14 cellular contexts compared by ENCODE assay signal in the genomic region with DNA sequence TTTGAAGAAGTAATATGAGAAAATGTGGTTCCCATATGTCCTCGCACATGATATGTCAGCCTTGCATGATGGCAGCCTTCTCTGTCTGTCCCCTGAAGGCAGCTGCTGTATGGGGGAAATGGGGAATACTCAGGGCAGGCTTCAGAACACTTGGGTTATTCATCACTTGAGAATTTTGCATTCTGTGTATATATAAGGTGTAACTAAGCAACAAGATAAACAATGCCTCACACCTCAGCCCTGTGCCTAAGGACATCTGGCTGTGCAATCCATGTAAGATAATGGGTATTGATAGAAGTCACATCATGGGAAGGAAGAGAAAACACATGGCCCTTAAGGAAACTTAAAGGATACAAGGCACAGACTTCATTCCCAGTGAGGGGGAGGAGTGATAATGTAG. TPM values are rescaled to one million over a fixed set of nuclear protein-coding genes. Genes with fewer than 3 reads are reported as not detected.
DNase-seq lines count a peak whose midpoint lies in the region; ATAC-seq and TF ChIP-seq lines count a peak whose summit lies in the region.
"Had no signal": no experiment of that assay in that cellular context is flagged by ENCODE, and none has a peak within 500 bp of the region (broad histone marks: within the 10 kb centered on the region; RNA-seq: fewer than 3 reads in every experiment).

No MANE protein-coding gene starts in this region.

- no peak overlapping the region for H3K9ac ChIP-seq in SK-N-SH

- ATAC-seq in activated naive CD8-positive, alpha-beta T cell treated with anti-CD3 and anti-CD28 coated beads, Interleukin-2, amount 50 U/mL, for 24 hours: no peak

- H3K36me3 ChIP-seq in SK-N-SH (replicated peaks in 1 of 2; ENCODE audit: control insufficient read depth in 1 of 2, insufficient read depth in 2 of 2, low read length in 1 of 2): no peaks in the 10 kb centered on the region
- no peaks in the 10 kb centered on the region for H3K36me3 ChIP-seq in SJCRH30
- H3K36me3 ChIP-seq: colonic mucosa had no signal

- H3K36me3 Mint-ChIP-seq in activated naive CD8-positive, alpha-beta T cell treated with anti-CD3 and anti-CD28 coated beads, Interleukin-2, amount 50 U/mL, for 24 hours (ENCODE audit: low read depth): no peaks in the 10 kb centered on the region

- TF ChIP-seq EP300 in SK-N-SH (IDR thresholded peaks at IDR 0.05; ENCODE audit: borderline replicate concordance in 1 of 2, low read depth in 1 of 2, low read length in 1 of 2): 0 out of 4 replicates have a peak, but pooled peaks of 1 of the 2 experiments have one; percentile 34

- no peaks in the 10 kb centered on the region for H3K9me3 Mint-ChIP-seq in activated naive CD8-positive, alpha-beta T cell treated with anti-CD3 and anti-CD28 coated beads, Interleukin-2, amount 50 U/mL, for 24 hours
- H3K9me3 Mint-ChIP-seq: T-helper 1 cell treated with Interleukin-12 subunit alpha and Interleukin-12 subunit beta and Interleukin-4 antibody, amounts not matched to agents 30 μg/mL and 1 μg/mL, for 36 hours had no signal

- POLR2A ChIA-PET in SK-N-SH (lab: Yijun Ruan, JAX): no interaction called here

- H3K4me2 ChIP-seq in SK-N-SH: no peak overlapping the region

- no peak overlapping the region for H3K27ac Mint-ChIP-seq in activated naive CD8-positive, alpha-beta T cell treated with anti-CD3 and anti-CD28 coated beads, Interleukin-2, amount 50 U/mL, for 24 hours
- H3K27ac Mint-ChIP-seq: T-helper 1 cell treated with Interleukin-12 subunit alpha and Interleukin-12 subunit beta and Interleukin-4 antibody, amounts not matched to agents 30 μg/mL and 1 μg/mL, for 36 hours had no signal

- H3F3A ChIP-seq in SK-N-SH (replicated peaks; ENCODE audit: insufficient read depth): no peaks in the 10 kb centered on the region

- peak overlapping the region in 1 of 2 experiments; percentile 32; a peak in 2 of 4 replicates for H3K27ac ChIP-seq in SK-N-SH (ENCODE audit: low read depth in 2 of 2, low read length in 1 of 2)
- no peak overlapping the region for H3K27ac ChIP-seq in SJCRH30
- H3K27ac ChIP-seq: colonic mucosa, HL-60 had no signal

- H3K9me3 ChIP-seq in SK-N-SH: no peaks in the 10 kb centered on the region
- H3K9me3 ChIP-seq in SJCRH30 (replicated peaks): no peaks in the 10 kb centered on the region
- H3K9me3 ChIP-seq: colonic mucosa had no signal

- TF ChIP-seq CTCF in HFF-Myc (IDR thresholded peaks at IDR 0.05; ENCODE audit: low read depth, low read length, missing control alignments) (no peak), SK-N-SH (IDR thresholded peaks at IDR 0.05) (no peak), retinal pigment epithelial cell (conservative IDR thresholded peaks at IDR 0.05; ENCODE audit: low read depth, low read length) (no peak)

- H2AFZ ChIP-seq in SK-N-SH (ENCODE audit: low read depth): no peak overlapping the region

- WGBS in SK-N-SH (ENCODE audit: low lambda C conversion rate): 93% methylated on average over 1 of the region's 1 CpG

- CTCF ChIA-PET in SK-N-SH (lab: Yijun Ruan, JAX): no interaction called here

- no peaks in the 10 kb centered on the region for H3K9me2 ChIP-seq in SK-N-SH

- no peaks in the 10 kb centered on the region for H3K79me2 ChIP-seq in SK-N-SH (ENCODE audit: insufficient read depth)

- no peak for TF ChIP-seq RAD21 in SK-N-SH (IDR thresholded peaks at IDR 0.05; ENCODE audit: low read length)

- H4K20me1 ChIP-seq in SK-N-SH (ENCODE audit: insufficient read depth): no peaks in the 10 kb centered on the region

- H3K4me1 Mint-ChIP-seq in activated naive CD8-positive, alpha-beta T cell treated with anti-CD3 and anti-CD28 coated beads, Interleukin-2, amount 50 U/mL, for 24 hours: no peaks in the 10 kb centered on the region

- H3K27me3 ChIP-seq in SK-N-SH (ENCODE audit: insufficient read depth) (no peaks in the 10 kb centered on the region), SJCRH30 (no peaks in the 10 kb centered on the region)
- H3K27me3 ChIP-seq: colonic mucosa had no signal

- H3K4me1 ChIP-seq in SK-N-SH (ENCODE audit: control insufficient read depth in 1 of 2, insufficient read depth in 2 of 2, low read depth in 1 of 2, low read length in 1 of 2) (peaks cover 0 to 13% of the 10 kb centered on the region in 2 experiments; a peak in 2 of 4 replicates), SJCRH30 (no peaks in the 10 kb centered on the region)
- H3K4me1 ChIP-seq: colonic mucosa had no signal

- DNase-seq in HFF-Myc (ENCODE audit: extremely low read depth, low read depth) (peak; percentile 75), SK-N-SH (peak; percentile 11), fibroblast of the conjunctiva (ENCODE audit: low read depth) (peak; percentile 0), retinal pigment epithelial cell (ENCODE audit: low read depth) (peak; percentile 13), SJCRH30 (no peak)
- no peak for DNase-seq in effector CD8-positive, alpha-beta T cell (lab: John Stamatoyannopoulos, UW)
- no peak for DNase-seq in activated naive CD8-positive, alpha-beta T cell treated with anti-CD3 and anti-CD28 coated beads, Interleukin-2, amount 50 U/mL, for 24 hours
- DNase-seq: activated CD4-positive, alpha-beta T cell treated with anti-CD3 and anti-CD28 coated beads, Interleukin-2, amount 50 U/mL, for 1 hour; activated gamma-delta T cell treated with Interleukin-2 at 50 U/mL for 16 hours; colonic mucosa; head of caudate nucleus; NCI-H1105 had no signal

- no peak overlapping the region for H3K4me3 Mint-ChIP-seq in activated naive CD8-positive, alpha-beta T cell treated with anti-CD3 and anti-CD28 coated beads, Interleukin-2, amount 50 U/mL, for 24 hours
- H3K4me3 Mint-ChIP-seq: T-helper 1 cell treated with Interleukin-12 subunit alpha and Interleukin-12 subunit beta and Interleukin-4 antibody, amounts not matched to agents 30 μg/mL and 1 μg/mL, for 36 hours had no signal

- H3K27me3 Mint-ChIP-seq in activated naive CD8-positive, alpha-beta T cell treated with anti-CD3 and anti-CD28 coated beads, Interleukin-2, amount 50 U/mL, for 24 hours: no peaks in the 10 kb centered on the region

- H3K4me3 ChIP-seq in HFF-Myc (replicated peaks; ENCODE audit: low read depth, low read length): no peak overlapping the region
- H3K4me3 ChIP-seq in SK-N-SH (ENCODE audit: low read depth in 2 of 2, low read length in 1 of 2): no peak overlapping the region
- no peak overlapping the region for H3K4me3 ChIP-seq in retinal pigment epithelial cell (ENCODE audit: low read length)
- no peak overlapping the region for H3K4me3 ChIP-seq in SJCRH30
- H3K4me3 ChIP-seq: colonic mucosa had no signal

TF ChIP-seq in SK-N-SH, 30 proteins besides CTCF, POLR2A, EP300 and RAD21:
- TF ChIP-seq GATA2 (CRISPR knock-in tag; IDR thresholded peaks at IDR 0.05) (peak; percentile 36), NFIC (IDR thresholded peaks at IDR 0.05; ENCODE audit: borderline replicate concordance) (no peak), MXI1 (IDR thresholded peaks at IDR 0.05; ENCODE audit: low read depth, low read length) (peak; percentile 17; the same call in 1 of the 2 replicates), POLR2AphosphoS5 (IDR thresholded peaks at IDR 0.05; ENCODE audit: low read depth, low read length) (no peak), PBX3 (IDR thresholded peaks at IDR 0.05) (no peak), SIN3A (IDR thresholded peaks at IDR 0.05; ENCODE audit: borderline replicate concordance, low read depth, low read length) (no peak)
- TF ChIP-seq, protein P1, sequence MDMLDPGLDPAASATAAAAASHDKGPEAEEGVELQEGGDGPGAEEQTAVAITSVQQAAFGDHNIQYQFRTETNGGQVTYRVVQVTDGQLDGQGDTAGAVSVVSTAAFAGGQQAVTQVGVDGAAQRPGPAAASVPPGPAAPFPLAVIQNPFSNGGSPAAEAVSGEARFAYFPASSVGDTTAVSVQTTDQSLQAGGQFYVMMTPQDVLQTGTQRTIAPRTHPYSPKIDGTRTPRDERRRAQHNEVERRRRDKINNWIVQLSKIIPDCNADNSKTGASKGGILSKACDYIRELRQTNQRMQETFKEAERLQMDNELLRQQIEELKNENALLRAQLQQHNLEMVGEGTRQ (IDR thresholded peaks at IDR 0.05; ENCODE audit: borderline replicate concordance, low read depth, low read length): no peak
- TF ChIP-seq, protein P2, sequence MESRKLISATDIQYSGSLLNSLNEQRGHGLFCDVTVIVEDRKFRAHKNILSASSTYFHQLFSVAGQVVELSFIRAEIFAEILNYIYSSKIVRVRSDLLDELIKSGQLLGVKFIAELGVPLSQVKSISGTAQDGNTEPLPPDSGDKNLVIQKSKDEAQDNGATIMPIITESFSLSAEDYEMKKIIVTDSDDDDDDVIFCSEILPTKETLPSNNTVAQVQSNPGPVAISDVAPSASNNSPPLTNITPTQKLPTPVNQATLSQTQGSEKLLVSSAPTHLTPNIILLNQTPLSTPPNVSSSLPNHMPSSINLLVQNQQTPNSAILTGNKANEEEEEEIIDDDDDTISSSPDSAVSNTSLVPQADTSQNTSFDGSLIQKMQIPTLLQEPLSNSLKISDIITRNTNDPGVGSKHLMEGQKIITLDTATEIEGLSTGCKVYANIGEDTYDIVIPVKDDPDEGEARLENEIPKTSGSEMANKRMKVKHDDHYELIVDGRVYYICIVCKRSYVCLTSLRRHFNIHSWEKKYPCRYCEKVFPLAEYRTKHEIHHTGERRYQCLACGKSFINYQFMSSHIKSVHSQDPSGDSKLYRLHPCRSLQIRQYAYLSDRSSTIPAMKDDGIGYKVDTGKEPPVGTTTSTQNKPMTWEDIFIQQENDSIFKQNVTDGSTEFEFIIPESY (IDR thresholded peaks at IDR 0.05; ENCODE audit: borderline replicate concordance, low read depth): no peak

RNA-seq across cellular contexts. Expression of gene RAB27B, which starts 52.4 kb away (rescaled TPM):
- polyA plus RNA-seq in SK-N-SH (2012; rRNA removed): 0.56 and 0.68 TPM in 2 replicates
- 1.1 and 1.3 TPM in 2 replicates for polyA plus RNA-seq in SK-N-SH (2012; cell fraction: cytosol; rRNA removed)
- 0.59 and 1.2 TPM in 2 replicates for polyA plus RNA-seq in SK-N-SH (2012; cell fraction: nucleus; rRNA removed)
- total RNA-seq in SJCRH30 (2014; rRNA removed; shearing (Covaris generic)): not detected in 2 replicates

Comparison
In these comparisons a context has a peak if more than half of its experiments do, and no peak if none do; other contexts are left out.
1. DNase-seq: peak in HFF-Myc (single experiment), SK-N-SH (single experiment), fibroblast of the conjunctiva (single experiment) and retinal pigment epithelial cell (single experiment); none in effector CD8-positive, alpha-beta T cell (single experiment), activated naive CD8-positive, alpha-beta T cell treated with anti-CD3 and anti-CD28 coated beads, Interleukin-2, amount 50 U/mL, for 24 hours (single experiment) and SJCRH30 (0 of 2).